11 cellular contexts compared by ENCODE assay signal in the genomic region with DNA sequence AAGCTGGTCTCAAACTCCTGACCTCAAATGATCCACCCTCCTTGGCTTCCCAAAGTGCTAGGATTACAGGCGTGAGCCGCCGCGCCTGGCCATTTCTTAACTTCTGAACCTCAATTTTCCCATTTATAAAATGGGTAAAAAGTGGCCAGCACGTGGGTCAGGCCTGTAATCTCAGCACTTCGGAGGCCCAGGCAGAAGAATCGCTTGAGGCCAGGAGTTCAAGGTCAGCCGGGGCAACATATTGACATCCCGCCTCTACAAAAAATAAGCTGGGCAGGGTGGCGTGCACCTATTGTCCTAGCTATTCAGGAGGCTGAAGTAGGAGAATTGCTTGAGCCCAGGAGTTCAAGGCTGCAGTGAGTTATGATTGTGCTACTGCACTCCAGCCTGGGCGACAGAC.
"Had no signal": no experiment of that assay in that cellular context is flagged by ENCODE, and none has a peak within 500 bp of the region (broad histone marks: within the 10 kb centered on the region; RNA-seq: fewer than 3 reads in every experiment).

No MANE protein-coding gene starts in this region.

- H3K27ac ChIP-seq: GM23248 had no signal

- H2AFZ ChIP-seq: GM23248, GM23338 had no signal

- FAIRE-seq: H1, H54 had no signal

- H3K36me3 ChIP-seq: HAP-1 had no signal

- H3K9me3 ChIP-seq: HAP-1 had no signal

- H3K9me3 Mint-ChIP-seq: GM23338, H9, HFFc6 had no signal

- H3K27ac Mint-ChIP-seq: GM23338, H9, HFFc6 had no signal

- H3K4me3 Mint-ChIP-seq: GM23338, H9, HFFc6 had no signal

- H3K9ac ChIP-seq: GM23248 had no signal

- DNase-seq: GM23248, GOT3, H7, H9, HCEC 1CT, HFFc6 had no signal

- ATAC-seq: GM23338, HCT116 had no signal

- H3K4me2 ChIP-seq: GM23338 had no signal

- H3K4me3 ChIP-seq: GM23248, GM23338, HAP-1 had no signal
